35 cellular contexts compared by ENCODE assay signal in genomic region chr21:33721081-33721480, GRCh38.
"Had no signal": no experiment of that assay in that cellular context is flagged by ENCODE, and none has a peak within 500 bp of the region (broad histone marks: within the 10 kb centered on the region; RNA-seq: fewer than 3 reads in every experiment).

No MANE protein-coding gene starts in this region.

- H3K4me1 ChIP-seq: esophagus squamous epithelium, gastroesophageal sphincter, heart right ventricle had no signal

- FAIRE-seq: astrocyte, bronchial epithelial cell, colon had no signal

- DNase-seq: activated CD4-positive, alpha-beta memory T cell treated with anti-CD3 and anti-CD28 coated beads, Interleukin-2, amount 10 ng/mL, durations not matched to agents 7 days and 5 days; activated CD4-positive, alpha-beta T cell treated with anti-CD3 and anti-CD28 coated beads for 1 hour; activated CD4-positive, alpha-beta T cell treated with anti-CD3 and anti-CD28 coated beads for 4 hours; activated CD4-positive, alpha-beta T cell treated with anti-CD3 and anti-CD28 coated beads, Interleukin-2, amount 10 ng/mL, durations not matched to agents 7 days and 5 days; activated CD4-positive, alpha-beta T cell treated with anti-CD3 and anti-CD28 coated beads, Interleukin-2, amount 50 U/mL, for 4 hours; activated CD8-positive, alpha-beta memory T cell treated with anti-CD3 and anti-CD28 coated beads, Interleukin-2, amount 50 U/mL, for 48 hours; activated effector memory CD4-positive, alpha-beta T cell treated with Interleukin-2 at 50 U/mL for 16 hours; activated gamma-delta T cell treated with Interleukin-2 at 50 U/mL for 16 hours; activated naive CD4-positive, alpha-beta T cell treated with anti-CD3 and anti-CD28 coated beads, Interleukin-2, amount 50 U/mL, for 16 hours; activated naive CD4-positive, alpha-beta T cell treated with Interleukin-2 at 50 U/mL for 16 hours; activated T-cell treated with anti-CD3 and anti-CD28 coated beads for 4 hours; activated T-cell treated with anti-CD3 and anti-CD28 coated beads, Interleukin-2, amount 50 U/mL, for 24 hours; activated T-cell treated with anti-CD3 and anti-CD28 coated beads, Interleukin-2, amount 50 U/mL, for 72 hours; amniotic stem cell; anterior cingulate cortex; brain microvascular endothelial cell; caudate nucleus; cortex of kidney; dermis blood vessel endothelial cell; effector CD4-positive, alpha-beta T cell; effector memory CD8-positive, alpha-beta T cell; erythroblast; esophagus squamous epithelium; foreskin melanocyte; heart right ventricle; T-helper 1 cell; T-helper 17 cell; T1000; WERI-Rb-1 had no signal

- H3K27ac ChIP-seq: brain microvascular endothelial cell, esophagus squamous epithelium, gastroesophageal sphincter, heart right ventricle, WERI-Rb-1 had no signal

- H3K4me3 ChIP-seq: esophagus squamous epithelium, gastroesophageal sphincter, heart right ventricle had no signal

- ATAC-seq: activated T-cell treated with anti-CD3 and anti-CD28 coated beads, Interleukin-2, amount 50 U/mL, for 72 hours; effector memory CD8-positive, alpha-beta T cell; gastroesophageal sphincter; heart right ventricle; T-helper 17 cell had no signal

- H3K27me3 Mint-ChIP-seq: activated CD4-positive, alpha-beta memory T cell treated with anti-CD3 and anti-CD28 coated beads, Interleukin-2, amount 10 ng/mL, durations not matched to agents 7 days and 5 days; activated CD4-positive, alpha-beta T cell treated with anti-CD3 and anti-CD28 coated beads, Interleukin-2, amount 10 ng/mL, durations not matched to agents 7 days and 5 days; activated naive CD8-positive, alpha-beta T cell had no signal

- H3K4me1 Mint-ChIP-seq: T-helper 17 cell had no signal

- H3K27me3 ChIP-seq: brain microvascular endothelial cell, esophagus squamous epithelium, gastroesophageal sphincter, heart right ventricle had no signal

- H3K27ac Mint-ChIP-seq: activated CD4-positive, alpha-beta memory T cell treated with anti-CD3 and anti-CD28 coated beads, Interleukin-2, amount 10 ng/mL, durations not matched to agents 7 days and 5 days; activated CD4-positive, alpha-beta T cell treated with anti-CD3 and anti-CD28 coated beads, Interleukin-2, amount 10 ng/mL, durations not matched to agents 7 days and 5 days; activated naive CD8-positive, alpha-beta T cell; activated T-cell treated with anti-CD3 and anti-CD28 coated beads, Interleukin-2, amount 50 U/mL, for 24 hours; activated T-cell treated with anti-CD3 and anti-CD28 coated beads, Interleukin-2, amount 50 U/mL, for 72 hours; effector memory CD8-positive, alpha-beta T cell; T-helper 17 cell; T-helper 2 cell treated with Interferon-gamma antibody and Interleukin-4, amounts not matched to agents 5 μg/mL and 100 μg/mL, for 36 hours had no signal

- H3K9me3 ChIP-seq: esophagus squamous epithelium, gastroesophageal sphincter, heart right ventricle had no signal

- H3K4me3 Mint-ChIP-seq: activated CD4-positive, alpha-beta memory T cell treated with anti-CD3 and anti-CD28 coated beads, Interleukin-2, amount 10 ng/mL, durations not matched to agents 7 days and 5 days; activated CD4-positive, alpha-beta T cell treated with anti-CD3 and anti-CD28 coated beads, Interleukin-2, amount 10 ng/mL, durations not matched to agents 7 days and 5 days; activated naive CD8-positive, alpha-beta T cell; activated T-cell treated with anti-CD3 and anti-CD28 coated beads, Interleukin-2, amount 50 U/mL, for 24 hours; activated T-cell treated with anti-CD3 and anti-CD28 coated beads, Interleukin-2, amount 50 U/mL, for 72 hours; effector memory CD8-positive, alpha-beta T cell; T-helper 17 cell; T-helper 2 cell treated with Interferon-gamma antibody and Interleukin-4, amounts not matched to agents 5 μg/mL and 100 μg/mL, for 36 hours had no signal

- H3K9me3 Mint-ChIP-seq: activated CD4-positive, alpha-beta memory T cell treated with anti-CD3 and anti-CD28 coated beads, Interleukin-2, amount 10 ng/mL, durations not matched to agents 7 days and 5 days; activated CD4-positive, alpha-beta T cell treated with anti-CD3 and anti-CD28 coated beads, Interleukin-2, amount 10 ng/mL, durations not matched to agents 7 days and 5 days; activated T-cell treated with anti-CD3 and anti-CD28 coated beads, Interleukin-2, amount 50 U/mL, for 24 hours; activated T-cell treated with anti-CD3 and anti-CD28 coated beads, Interleukin-2, amount 50 U/mL, for 72 hours; effector memory CD8-positive, alpha-beta T cell; T-helper 2 cell treated with Interferon-gamma antibody and Interleukin-4, amounts not matched to agents 5 μg/mL and 100 μg/mL, for 36 hours had no signal
